9 cellular contexts compared by ENCODE assay signal in the genomic region with DNA sequence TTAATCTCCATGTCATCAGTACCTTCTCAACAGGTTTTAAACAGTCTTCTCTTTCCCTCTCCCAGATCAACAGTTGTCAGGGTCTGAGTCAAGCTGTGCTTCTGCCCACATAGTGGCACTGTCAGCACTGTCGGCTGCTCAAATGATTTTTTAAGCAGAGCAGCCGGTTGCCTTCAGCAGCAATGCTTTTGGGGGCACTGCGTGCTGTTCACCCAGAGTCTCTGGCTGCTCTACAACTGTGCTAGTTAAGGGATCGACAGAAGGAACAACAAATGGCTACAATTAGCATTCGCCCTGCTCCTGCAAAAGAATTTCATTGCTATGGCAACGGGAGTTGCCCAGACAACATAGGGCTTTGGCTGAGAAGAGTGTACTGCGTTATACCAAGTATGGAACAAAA.
DNase-seq lines count a peak whose midpoint lies in the region; ATAC-seq, FAIRE-seq and TF ChIP-seq lines count a peak whose summit lies in the region.
"Had no signal": no experiment of that assay in that cellular context is flagged by ENCODE, and none has a peak within 500 bp of the region (broad histone marks: within the 10 kb centered on the region; RNA-seq: fewer than 3 reads in every experiment).

No MANE protein-coding gene starts in this region.

- H3K4me3 ChIP-seq in bronchial epithelial cell (ENCODE audit: low read depth, low read length) (no peak overlapping the region), iPS-20b (ENCODE audit: low read length) (peak overlapping the region; percentile 49), mucosa of descending colon (no peak overlapping the region)

- peak; percentile 57 for DNase-seq in NCI-H1417 treated with DMSO at 0.1 percent for 48 hours (lab: John Stamatoyannopoulos, UW)
- peak; percentile 21 for DNase-seq in bronchial epithelial cell (ENCODE audit: low read depth)
- peak; percentile 47 for DNase-seq in stromal cell of bone marrow (ENCODE audit: low read depth)
- no peak for DNase-seq in mucosa of descending colon
- DNase-seq: activated T-cell treated with anti-CD3 and anti-CD28 coated beads, Interleukin-2, amount 50 U/mL, for 48 hours; stimulated activated naive CD8-positive, alpha-beta T cell treated with anti-CD3 and anti-CD28 coated beads, Interleukin-15, amount 100 ng/mL, for 72 hours had no signal

- peak overlapping the region; percentile 22 for H3K27ac ChIP-seq in iPS-20b (ENCODE audit: low read length)

- no peak for TF ChIP-seq CTCF in bronchial epithelial cell (IDR thresholded peaks at IDR 0.05; ENCODE audit: insufficient read depth, low read length, severe bottlenecking)
- no peak for TF ChIP-seq CTCF in mucosa of descending colon (IDR thresholded peaks at IDR 0.05)

- H3K4me1 ChIP-seq in iPS-20b (ENCODE audit: insufficient read depth, low read length) = peaks cover 19% of the 10 kb centered on the region; the same call in 1 of the 2 replicates
- no peaks in the 10 kb centered on the region for H3K4me1 ChIP-seq in mucosa of descending colon (ENCODE audit: low read depth)

- H3K27me3 ChIP-seq in bronchial epithelial cell (ENCODE audit: control insufficient read depth, insufficient read depth, low read length) = no peaks in the 10 kb centered on the region
- no peaks in the 10 kb centered on the region for H3K27me3 ChIP-seq in iPS-20b (ENCODE audit: insufficient read depth, low read length)

- no peak for ATAC-seq in mucosa of descending colon
- no peak for ATAC-seq in GM21786 (IDR thresholded peaks at IDR 0.05; ENCODE audit: unreplicated experiment)
- no peak for ATAC-seq in HG02840 (IDR thresholded peaks at IDR 0.05; ENCODE audit: low FRiP score, unreplicated experiment)
- ATAC-seq: stimulated activated naive CD8-positive, alpha-beta T cell treated with anti-CD3 and anti-CD28 coated beads, Interleukin-15, amount 100 ng/mL, for 72 hours had no signal

- FAIRE-seq in bronchial epithelial cell (lab: Jason Lieb, UNC) = no peak

- intact Hi-C loops in mucosa of descending colon (cut with DNase I, micrococcal nuclease) = no loop called here

- no peaks in the 10 kb centered on the region for H3K9me3 ChIP-seq in iPS-20b (ENCODE audit: insufficient read depth, low read depth, low read length)
- H3K9me3 ChIP-seq in mucosa of descending colon = no peaks in the 10 kb centered on the region

- H3K9ac ChIP-seq in iPS-20b (ENCODE audit: low read depth, low read length) = no peak overlapping the region; the same call in 1 of the 2 replicates

- H3K36me3 ChIP-seq in bronchial epithelial cell (ENCODE audit: control insufficient read depth, insufficient read depth, low read length) (no peaks in the 10 kb centered on the region), iPS-20b (ENCODE audit: insufficient read depth, low read depth, low read length) (no peaks in the 10 kb centered on the region), mucosa of descending colon (ENCODE audit: low read depth) (no peaks in the 10 kb centered on the region)

Comparison
In these comparisons a context has a peak if more than half of its experiments do, and no peak if none do; other contexts are left out.
1. DNase-seq: peak in NCI-H1417 treated with DMSO at 0.1 percent for 48 hours (single experiment), bronchial epithelial cell (single experiment) and stromal cell of bone marrow (single experiment); none in mucosa of descending colon (0 of 3).